1 cellular context compared by ENCODE assay signal in the genomic region with DNA sequence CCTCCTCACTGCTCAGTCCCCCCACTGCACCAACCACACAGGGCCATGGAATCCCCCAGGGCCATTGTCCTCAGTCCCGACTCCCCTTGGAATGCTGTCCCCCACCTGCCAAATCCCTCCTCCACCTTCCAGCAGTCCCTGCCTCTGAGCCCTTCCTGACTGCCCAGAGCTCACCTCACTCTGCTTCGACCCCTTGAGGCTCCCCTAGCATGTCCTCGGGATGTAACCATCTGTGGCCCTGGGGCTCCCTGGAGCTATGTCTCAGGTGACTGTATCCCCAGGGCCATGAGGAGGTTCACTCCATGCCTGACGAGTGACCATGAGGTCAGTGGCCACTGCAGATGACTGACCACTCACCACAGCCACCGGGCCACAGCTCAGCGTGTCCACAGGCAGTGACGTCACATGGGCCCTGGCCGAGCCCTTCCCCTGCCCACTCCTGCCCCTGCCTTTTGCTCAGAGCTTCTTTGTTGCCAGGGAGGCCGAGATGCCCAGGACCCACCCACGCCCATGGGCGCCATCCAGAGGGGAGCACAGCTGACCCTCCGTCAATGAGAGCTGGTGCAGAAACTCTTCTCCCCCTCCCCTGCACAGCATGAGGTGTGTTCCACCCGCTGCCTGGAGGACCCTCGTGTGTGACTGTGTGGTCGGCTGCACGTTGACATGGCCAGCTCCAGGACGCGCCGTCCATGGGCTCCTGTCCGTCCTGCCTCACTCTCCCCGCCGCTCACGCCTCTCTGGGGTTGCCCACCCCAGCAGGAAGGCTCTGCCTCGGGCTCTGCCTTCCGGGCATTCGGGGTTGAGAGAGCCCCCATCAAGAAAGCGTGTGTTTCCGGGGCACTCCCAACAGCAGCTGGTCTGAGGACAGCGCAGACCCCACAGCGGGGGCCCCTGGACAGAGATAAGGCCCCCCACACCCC.
TF ChIP-seq lines count a peak whose summit lies in the region.

No MANE protein-coding gene starts in this region.

TF ChIP-seq in K562, 482 proteins besides CTCF, POLR2A, EP300 and RAD21:
- TF ChIP-seq, protein P1, sequence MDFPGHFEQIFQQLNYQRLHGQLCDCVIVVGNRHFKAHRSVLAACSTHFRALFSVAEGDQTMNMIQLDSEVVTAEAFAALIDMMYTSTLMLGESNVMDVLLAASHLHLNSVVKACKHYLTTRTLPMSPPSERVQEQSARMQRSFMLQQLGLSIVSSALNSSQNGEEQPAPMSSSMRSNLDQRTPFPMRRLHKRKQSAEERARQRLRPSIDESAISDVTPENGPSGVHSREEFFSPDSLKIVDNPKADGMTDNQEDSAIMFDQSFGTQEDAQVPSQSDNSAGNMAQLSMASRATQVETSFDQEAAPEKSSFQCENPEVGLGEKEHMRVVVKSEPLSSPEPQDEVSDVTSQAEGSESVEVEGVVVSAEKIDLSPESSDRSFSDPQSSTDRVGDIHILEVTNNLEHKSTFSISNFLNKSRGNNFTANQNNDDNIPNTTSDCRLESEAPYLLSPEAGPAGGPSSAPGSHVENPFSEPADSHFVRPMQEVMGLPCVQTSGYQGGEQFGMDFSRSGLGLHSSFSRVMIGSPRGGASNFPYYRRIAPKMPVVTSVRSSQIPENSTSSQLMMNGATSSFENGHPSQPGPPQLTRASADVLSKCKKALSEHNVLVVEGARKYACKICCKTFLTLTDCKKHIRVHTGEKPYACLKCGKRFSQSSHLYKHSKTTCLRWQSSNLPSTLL (IDR thresholded peaks at IDR 0.05), result no peak
- TF ChIP-seq, protein P2, sequence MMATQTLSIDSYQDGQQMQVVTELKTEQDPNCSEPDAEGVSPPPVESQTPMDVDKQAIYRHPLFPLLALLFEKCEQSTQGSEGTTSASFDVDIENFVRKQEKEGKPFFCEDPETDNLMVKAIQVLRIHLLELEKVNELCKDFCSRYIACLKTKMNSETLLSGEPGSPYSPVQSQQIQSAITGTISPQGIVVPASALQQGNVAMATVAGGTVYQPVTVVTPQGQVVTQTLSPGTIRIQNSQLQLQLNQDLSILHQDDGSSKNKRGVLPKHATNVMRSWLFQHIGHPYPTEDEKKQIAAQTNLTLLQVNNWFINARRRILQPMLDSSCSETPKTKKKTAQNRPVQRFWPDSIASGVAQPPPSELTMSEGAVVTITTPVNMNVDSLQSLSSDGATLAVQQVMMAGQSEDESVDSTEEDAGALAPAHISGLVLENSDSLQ (IDR thresholded peaks at IDR 0.05), result no peak
- TF ChIP-seq PURB (CRISPR knock-in tag; IDR thresholded peaks at IDR 0.05; ENCODE audit: low read depth) (no peak), RBFOX2 (IDR thresholded peaks at IDR 0.05; ENCODE audit: low read depth, low read length) (peak; percentile 25; the same call in 1 of the 2 replicates), SRSF7 (optimal IDR thresholded peaks at IDR 0.05; ENCODE audit: low read depth, low read length) (no peak), CREM (IDR thresholded peaks at IDR 0.05; ENCODE audit: low read depth) (0 out of 2 replicates have a peak, but pooled peaks have one; percentile 24), POLR2G (IDR thresholded peaks at IDR 0.05; ENCODE audit: low read depth, low read length) (no peak; the same call in 1 of the 2 replicates)
- TF ChIP-seq, protein P3, sequence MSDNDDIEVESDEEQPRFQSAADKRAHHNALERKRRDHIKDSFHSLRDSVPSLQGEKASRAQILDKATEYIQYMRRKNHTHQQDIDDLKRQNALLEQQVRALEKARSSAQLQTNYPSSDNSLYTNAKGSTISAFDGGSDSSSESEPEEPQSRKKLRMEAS (CRISPR knock-in tag; IDR thresholded peaks at IDR 0.05), result 0 out of 2 replicates have a peak, but pooled peaks have one; percentile 8
- TF ChIP-seq, protein P4, sequence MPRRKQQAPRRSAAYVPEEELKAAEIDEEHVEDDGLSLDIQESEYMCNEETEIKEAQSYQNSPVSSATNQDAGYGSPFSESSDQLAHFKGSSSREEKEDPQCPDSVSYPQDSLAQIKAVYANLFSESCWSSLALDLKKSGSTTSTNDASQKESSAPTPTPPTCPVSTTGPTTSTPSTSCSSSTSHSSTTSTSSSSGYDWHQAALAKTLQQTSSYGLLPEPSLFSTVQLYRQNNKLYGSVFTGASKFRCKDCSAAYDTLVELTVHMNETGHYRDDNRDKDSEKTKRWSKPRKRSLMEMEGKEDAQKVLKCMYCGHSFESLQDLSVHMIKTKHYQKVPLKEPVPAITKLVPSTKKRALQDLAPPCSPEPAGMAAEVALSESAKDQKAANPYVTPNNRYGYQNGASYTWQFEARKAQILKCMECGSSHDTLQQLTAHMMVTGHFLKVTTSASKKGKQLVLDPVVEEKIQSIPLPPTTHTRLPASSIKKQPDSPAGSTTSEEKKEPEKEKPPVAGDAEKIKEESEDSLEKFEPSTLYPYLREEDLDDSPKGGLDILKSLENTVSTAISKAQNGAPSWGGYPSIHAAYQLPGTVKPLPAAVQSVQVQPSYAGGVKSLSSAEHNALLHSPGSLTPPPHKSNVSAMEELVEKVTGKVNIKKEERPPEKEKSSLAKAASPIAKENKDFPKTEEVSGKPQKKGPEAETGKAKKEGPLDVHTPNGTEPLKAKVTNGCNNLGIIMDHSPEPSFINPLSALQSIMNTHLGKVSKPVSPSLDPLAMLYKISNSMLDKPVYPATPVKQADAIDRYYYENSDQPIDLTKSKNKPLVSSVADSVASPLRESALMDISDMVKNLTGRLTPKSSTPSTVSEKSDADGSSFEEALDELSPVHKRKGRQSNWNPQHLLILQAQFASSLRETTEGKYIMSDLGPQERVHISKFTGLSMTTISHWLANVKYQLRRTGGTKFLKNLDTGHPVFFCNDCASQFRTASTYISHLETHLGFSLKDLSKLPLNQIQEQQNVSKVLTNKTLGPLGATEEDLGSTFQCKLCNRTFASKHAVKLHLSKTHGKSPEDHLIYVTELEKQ (CRISPR knock-in tag; IDR thresholded peaks at IDR 0.05), result no peak
- TF ChIP-seq, protein P5, sequence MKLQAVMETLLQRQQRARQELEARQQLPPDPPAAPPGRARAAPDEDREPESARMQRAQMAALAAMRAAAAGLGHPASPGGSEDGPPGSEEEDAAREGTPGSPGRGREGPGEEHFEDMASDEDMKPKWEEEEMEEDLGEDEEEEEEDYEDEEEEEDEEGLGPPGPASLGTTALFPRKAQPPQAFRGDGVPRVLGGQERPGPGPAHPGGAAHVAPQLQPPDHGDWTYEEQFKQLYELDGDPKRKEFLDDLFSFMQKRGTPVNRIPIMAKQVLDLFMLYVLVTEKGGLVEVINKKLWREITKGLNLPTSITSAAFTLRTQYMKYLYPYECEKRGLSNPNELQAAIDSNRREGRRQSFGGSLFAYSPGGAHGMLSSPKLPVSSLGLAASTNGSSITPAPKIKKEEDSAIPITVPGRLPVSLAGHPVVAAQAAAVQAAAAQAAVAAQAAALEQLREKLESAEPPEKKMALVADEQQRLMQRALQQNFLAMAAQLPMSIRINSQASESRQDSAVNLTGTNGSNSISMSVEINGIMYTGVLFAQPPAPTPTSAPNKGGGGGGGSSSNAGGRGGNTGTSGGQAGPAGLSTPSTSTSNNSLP (IDR thresholded peaks at IDR 0.05; ENCODE audit: borderline replicate concordance, low read depth, low read length), result no peak
- TF ChIP-seq, protein P6, sequence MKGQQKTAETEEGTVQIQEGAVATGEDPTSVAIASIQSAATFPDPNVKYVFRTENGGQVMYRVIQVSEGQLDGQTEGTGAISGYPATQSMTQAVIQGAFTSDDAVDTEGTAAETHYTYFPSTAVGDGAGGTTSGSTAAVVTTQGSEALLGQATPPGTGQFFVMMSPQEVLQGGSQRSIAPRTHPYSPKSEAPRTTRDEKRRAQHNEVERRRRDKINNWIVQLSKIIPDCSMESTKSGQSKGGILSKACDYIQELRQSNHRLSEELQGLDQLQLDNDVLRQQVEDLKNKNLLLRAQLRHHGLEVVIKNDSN (CRISPR knock-in tag; IDR thresholded peaks at IDR 0.05), result peak; percentile 35; the same call in 1 of the 2 replicates
